In the genomic region with DNA sequence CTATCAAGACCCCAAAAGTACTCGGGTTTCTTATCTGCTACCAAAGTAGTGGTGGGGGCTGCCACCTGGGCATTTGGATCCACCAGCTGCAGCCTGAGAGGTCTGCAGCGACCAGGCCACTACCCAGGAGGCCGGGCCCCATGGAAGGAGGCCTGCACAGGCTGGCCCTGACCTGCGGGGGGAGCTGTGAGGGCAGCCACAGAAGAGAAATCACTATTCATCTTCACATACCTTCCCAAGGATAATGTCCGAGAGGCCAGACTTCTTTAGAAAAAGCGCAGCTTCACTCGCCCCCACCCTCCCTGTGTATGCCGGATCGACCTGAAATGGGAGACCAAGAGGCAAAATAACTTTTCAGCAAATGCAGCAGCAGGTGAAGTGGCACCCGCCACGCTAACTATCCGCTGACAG, we compare ENCODE assay signal across 8 cellular contexts. TPM values are rescaled to one million over a fixed set of nuclear protein-coding genes. Genes with fewer than 3 reads are reported as not detected.
DNase-seq lines count a peak whose midpoint lies in the region; ATAC-seq and TF ChIP-seq lines count a peak whose summit lies in the region.

No MANE protein-coding gene starts in this region.

- peaks cover 42% of the 10 kb centered on the region for H3K79me2 ChIP-seq in SK-N-SH (ENCODE audit: insufficient read depth)

- H3K4me2 ChIP-seq in SK-N-SH = no peak overlapping the region

- POLR2A ChIA-PET in SK-N-SH (lab: Yijun Ruan, JAX) = interaction anchor here (1.1 kb wide), 1 partner anchor 12 kb away, joined by 6 read pairs; no protein-coding TSS in a partner anchor

- no peak overlapping the region for H2AFZ ChIP-seq in SK-N-SH (ENCODE audit: low read depth)

- intact Hi-C loops in cardiac septum (cut with DNase I) = no loop called here

- H3K27me3 ChIP-seq in cardiac muscle cell = no peaks in the 10 kb centered on the region
- H3K27me3 ChIP-seq in SK-N-SH (ENCODE audit: insufficient read depth) = no peaks in the 10 kb centered on the region
- H3K27me3 ChIP-seq in gastroesophageal sphincter = no peaks in the 10 kb centered on the region

- H3K4me1 ChIP-seq in cardiac muscle cell (ENCODE audit: low read depth) (peaks cover 46% of the 10 kb centered on the region), SK-N-SH (ENCODE audit: control insufficient read depth in 1 of 2, insufficient read depth in 2 of 2, low read depth in 1 of 2, low read length in 1 of 2) (peaks cover 0 to 27% of the 10 kb centered on the region in 2 experiments; a peak in 1 of 4 replicates), gastroesophageal sphincter (peaks cover 0 to 77% (median 23%) of the 10 kb centered on the region in 3 donors)

- H3K9me2 ChIP-seq in SK-N-SH = no peaks in the 10 kb centered on the region

- H3K4me3 ChIP-seq in cardiac muscle cell (no peak overlapping the region), SK-N-SH (ENCODE audit: low read depth in 2 of 2, low read length in 1 of 2) (no peak overlapping the region), gastroesophageal sphincter (no peak overlapping the region)

- CTCF ChIA-PET in SK-N-SH (lab: Yijun Ruan, JAX) = interaction anchor here (0.7 to 4.9 kb wide), 26 partner anchors 8 to 220 kb away, joined by 3 to 45 read pairs (median 4); a partner anchor contains a TSS

- WGBS in SK-N-SH (ENCODE audit: low lambda C conversion rate) = 80% methylated on average over 11 of the region's 12 CpGs
- 86 to 96% methylated on average over 4 to 7 of the region's 12 CpGs for WGBS in gastroesophageal sphincter (ENCODE audit: low coverage in 1 of 2), 2 donors

- ATAC-seq in gastroesophageal sphincter (no peak), HG03460 (IDR thresholded peaks at IDR 0.05; ENCODE audit: unreplicated experiment) (no peak), GM18502 (IDR thresholded peaks at IDR 0.05; ENCODE audit: poor library complexity, unreplicated experiment) (no peak), HG02973 (IDR thresholded peaks at IDR 0.05; ENCODE audit: unreplicated experiment) (no peak)

- no peaks in the 10 kb centered on the region for H3F3A ChIP-seq in SK-N-SH (replicated peaks; ENCODE audit: insufficient read depth)

- H3K36me3 ChIP-seq in cardiac muscle cell (no peaks in the 10 kb centered on the region), SK-N-SH (replicated peaks in 1 of 2; ENCODE audit: control insufficient read depth in 1 of 2, insufficient read depth in 2 of 2, low read length in 1 of 2) (peaks cover 0 to 24% of the 10 kb centered on the region in 2 experiments), gastroesophageal sphincter (peaks cover 0 to 47% of the 10 kb centered on the region in 2 donors)

- H3K9me3 ChIP-seq in cardiac muscle cell (ENCODE audit: low read depth) (no peaks in the 10 kb centered on the region), SK-N-SH (no peaks in the 10 kb centered on the region), gastroesophageal sphincter (no peaks in the 10 kb centered on the region)

- TF ChIP-seq CTCF in cardiac muscle cell (IDR thresholded peaks at IDR 0.05; ENCODE audit: low read depth, low read length) = peak; percentile 45
- TF ChIP-seq CTCF in SK-N-SH (IDR thresholded peaks at IDR 0.05) = peak; percentile 70
- TF ChIP-seq CTCF in gastroesophageal sphincter (IDR thresholded peaks at IDR 0.05) = peak in 1 of 4 experiments; percentile 40

- TF ChIP-seq POLR2A in gastroesophageal sphincter (IDR thresholded peaks at IDR 0.05) = no peak

- TF ChIP-seq RAD21 in SK-N-SH (IDR thresholded peaks at IDR 0.05; ENCODE audit: low read length) = peak; percentile 71

- H3K9ac ChIP-seq in SK-N-SH = no peak overlapping the region

- no peak for TF ChIP-seq EP300 in SK-N-SH (IDR thresholded peaks at IDR 0.05; ENCODE audit: borderline replicate concordance in 1 of 2, low read depth in 1 of 2, low read length in 1 of 2)
- TF ChIP-seq EP300 in gastroesophageal sphincter (IDR thresholded peaks at IDR 0.05) = no peak

- H4K20me1 ChIP-seq in SK-N-SH (ENCODE audit: insufficient read depth) = peaks cover 32% of the 10 kb centered on the region; the same call in 1 of the 2 replicates

- peak overlapping the region; percentile 84 for H3K27ac ChIP-seq in cardiac muscle cell
- no peak overlapping the region for H3K27ac ChIP-seq in SK-N-SH (ENCODE audit: low read depth in 2 of 2, low read length in 1 of 2)
- H3K27ac ChIP-seq in gastroesophageal sphincter = peak overlapping the region in 3 of 4 donors; percentile 9 to 64 (median 53)
- peak overlapping the region; percentile 27 for H3K27ac ChIP-seq in temporal lobe (ENCODE audit: low read depth, low read length)

- DNase-seq in cardiac muscle cell (ENCODE audit: low read depth in 1 of 2, low spot score in 1 of 2) (peak in 1 of 2 donors; percentile 65), cardiac septum (ENCODE audit: low spot score) (no peak), SK-N-SH (peak; percentile 75)

TF ChIP-seq in SK-N-SH, 30 proteins besides CTCF, POLR2A, EP300 and RAD21:
- TF ChIP-seq SMC3 (IDR thresholded peaks at IDR 0.05; ENCODE audit: low read depth, low read length) (peak; percentile 62), FOSL2 (IDR thresholded peaks at IDR 0.05; ENCODE audit: borderline replicate concordance, low read depth) (no peak)
TF ChIP-seq in SK-N-SH: peak in this region for 1.

RNA-seq across cellular contexts. Expression of a gene that starts 30.1 kb away (rescaled TPM):
- total RNA-seq in cardiac muscle cell = 22.4 and 37.8 TPM in 2 replicates
- 38.8 and 42.6 TPM in 2 replicates for polyA plus RNA-seq in cardiac muscle cell
- total RNA-seq in cardiac septum = 48.4 TPM
- 16.0 and 18.7 TPM in 2 replicates for polyA plus RNA-seq in SK-N-SH (2012; rRNA removed)
- 12.7 and 14.8 TPM in 2 replicates for polyA plus RNA-seq in SK-N-SH (2012; cell fraction: cytosol; rRNA removed)
- 31.2 and 35.4 TPM in 2 replicates for polyA plus RNA-seq in SK-N-SH (2012; cell fraction: nucleus; rRNA removed)
- total RNA-seq in gastroesophageal sphincter = 10 to 100 TPM in 3 of 4 donors, 1 to 10 TPM in 1; 8.4 to 22.1 (median 15.2) TPM
- 16.2 TPM for total RNA-seq in temporal lobe

RNA-seq across cellular contexts. Expression of a gene that starts 54.3 kb away (rescaled TPM):
- not detected in 2 replicates for total RNA-seq in cardiac muscle cell
- not detected in 2 replicates for polyA plus RNA-seq in cardiac muscle cell
- total RNA-seq in cardiac septum = not detected
- not detected in 2 replicates for polyA plus RNA-seq in SK-N-SH (2012; rRNA removed)
- 0.01 TPM in 1 of 2 replicates, not detected in the other for polyA plus RNA-seq in SK-N-SH (2012; cell fraction: cytosol; rRNA removed)
- polyA plus RNA-seq in SK-N-SH (2012; cell fraction: nucleus; rRNA removed) = not detected in 2 replicates
- total RNA-seq in gastroesophageal sphincter = not detected
- not detected for total RNA-seq in temporal lobe

RNA-seq across cellular contexts. Expression of a gene that starts 54.5 kb away (rescaled TPM):
- 5.8 and 9.2 TPM in 2 replicates for total RNA-seq in cardiac muscle cell
- 5.1 and 7.6 TPM in 2 replicates for polyA plus RNA-seq in cardiac muscle cell
- 3.1 TPM for total RNA-seq in cardiac septum
- polyA plus RNA-seq in SK-N-SH (2012; rRNA removed) = 5.1 and 6.0 TPM in 2 replicates
- polyA plus RNA-seq in SK-N-SH (2012; cell fraction: cytosol; rRNA removed) = 3.7 and 4.7 TPM in 2 replicates
- polyA plus RNA-seq in SK-N-SH (2012; cell fraction: nucleus; rRNA removed) = 17.9 and 22.3 TPM in 2 replicates
- 10 to 100 TPM in 3 of 4 donors, 1 to 10 TPM in 1; 8.1 to 12.3 (median 11.9) TPM for total RNA-seq in gastroesophageal sphincter
- 4.4 TPM for total RNA-seq in temporal lobe

Comparison
In these comparisons a context has a peak if more than half of its experiments do, and no peak if none do; other contexts are left out.
1. H3K27ac ChIP-seq: peak in cardiac muscle cell (single experiment), gastroesophageal sphincter (3 of 4) and temporal lobe (single experiment); none in SK-N-SH (0 of 2).